Comparison of ENCODE assay signal across 9 cellular contexts in the genomic region with DNA sequence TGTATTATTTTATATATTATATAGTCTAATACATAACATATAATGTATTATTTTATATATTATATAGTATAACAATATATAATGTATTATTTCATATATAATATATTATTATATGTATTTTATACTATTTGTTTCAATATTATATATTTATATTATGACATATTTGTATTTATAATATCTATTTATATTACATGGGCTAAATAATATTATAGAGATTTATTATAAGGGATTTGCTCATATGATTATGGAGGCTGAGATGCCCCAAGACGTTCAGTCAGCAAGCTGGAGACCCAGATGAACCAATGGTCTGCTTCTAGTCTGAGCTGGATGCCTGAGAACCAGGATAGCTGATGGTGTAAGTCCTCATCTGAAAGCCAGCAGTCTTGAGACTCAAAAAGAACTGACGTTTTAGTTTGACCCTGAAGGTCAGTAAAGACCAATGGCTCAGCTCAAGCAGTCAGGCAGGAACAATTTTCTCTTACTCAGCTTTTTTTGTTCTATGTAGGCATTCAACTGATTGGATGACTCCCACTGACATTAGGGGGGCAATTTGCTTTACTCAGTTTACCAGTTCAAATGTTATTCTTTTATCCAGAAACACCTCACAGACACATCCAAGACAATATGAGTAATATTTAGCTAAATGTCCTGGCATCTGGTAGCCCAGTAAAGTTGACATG.
"Had no signal": no experiment of that assay in that cellular context is flagged by ENCODE, and none has a peak within 500 bp of the region (broad histone marks: within the 10 kb centered on the region; RNA-seq: fewer than 3 reads in every experiment).

No MANE protein-coding gene starts in this region.

- FAIRE-seq: H1, H54 had no signal

- DNase-seq: H9, HCEC 1CT, HFFc6, KBM-7 had no signal

- H3K4me2 ChIP-seq: GM23338 had no signal

- H3K4me3 ChIP-seq: GM23338 had no signal

- H3K4me3 Mint-ChIP-seq: GM23338, H9, HFFc6, IgD-negative memory B cell had no signal

- H3K27me3 Mint-ChIP-seq: IgD-negative memory B cell had no signal

- H3K36me3 Mint-ChIP-seq: IgD-negative memory B cell had no signal

- H3K27ac Mint-ChIP-seq: GM23338, H9, HFFc6, IgD-negative memory B cell had no signal

- H3K4me1 Mint-ChIP-seq: IgD-negative memory B cell had no signal

- H3K9me3 Mint-ChIP-seq: GM23338, H9, HFFc6 had no signal

- ATAC-seq: GM23338 had no signal

- H3K27ac ChIP-seq: HL-60 had no signal
